In genomic region chr12:1529228-1529861, GRCh38 we compare ENCODE assay signal across 9 cellular contexts.
DNase-seq lines count a peak whose midpoint lies in the region; TF ChIP-seq lines count a peak whose summit lies in the region.
"Had no signal": no experiment of that assay in that cellular context is flagged by ENCODE, and none has a peak within 500 bp of the region (broad histone marks: within the 10 kb centered on the region; RNA-seq: fewer than 3 reads in every experiment).

No MANE protein-coding gene starts in this region.

- H3K79me2 ChIP-seq in neural progenitor cell (ENCODE audit: low read depth) = peaks cover 50% of the 10 kb centered on the region

- peak overlapping the region; percentile 83 for H3K4me2 ChIP-seq in neural progenitor cell

- DNase-seq in CD14-positive monocyte (ENCODE audit: low spot score) = no peak
- DNase-seq in effector memory CD4-positive, alpha-beta T cell = no peak
- no peak for DNase-seq in neural progenitor cell (ENCODE audit: low spot score)
- DNase-seq in activated gamma-delta T cell treated with Interleukin-2 at 50 U/mL for 16 hours = no peak
- DNase-seq in ureter (ENCODE audit: low spot score) = no peak
- DNase-seq in NCI-H774 (lab: John Stamatoyannopoulos, UW) = no peak
- DNase-seq in NCI-H2196 (lab: John Stamatoyannopoulos, UW; ENCODE audit: unreplicated experiment) = no peak
- DNase-seq: substantia nigra had no signal

- no peak overlapping the region for H3K27ac ChIP-seq in HUES64 (ENCODE audit: low read depth, low read length)
- no peak overlapping the region for H3K27ac ChIP-seq in effector memory CD4-positive, alpha-beta T cell (ENCODE audit: insufficient read depth, low read length, poor library complexity, severe bottlenecking)
- no peak overlapping the region for H3K27ac ChIP-seq in neural progenitor cell

- H3K27ac Mint-ChIP-seq in CD14-positive monocyte = no peak overlapping the region
- H3K27ac Mint-ChIP-seq in neural progenitor cell = peak overlapping the region; percentile 97

- intact Hi-C loops in CD14-positive monocyte (cut with micrococcal nuclease) = no loop called here

- H3K36me3 Mint-ChIP-seq in CD14-positive monocyte = peaks cover 7 to 10% of the 10 kb centered on the region in 2 donors
- H3K36me3 Mint-ChIP-seq in neural progenitor cell = peaks cover 4% of the 10 kb centered on the region

- H3K4me1 Mint-ChIP-seq in CD14-positive monocyte (peaks cover 31% of the 10 kb centered on the region), neural progenitor cell (peaks cover 41% of the 10 kb centered on the region)

- H3K27me3 Mint-ChIP-seq in CD14-positive monocyte (ENCODE audit: low read depth in 3 of 3) (peaks cover 82 to 93% (median 85%) of the 10 kb centered on the region in 3 donors), neural progenitor cell (ENCODE audit: insufficient read depth, low read depth) (peaks cover 24% of the 10 kb centered on the region)

- 41% methylated on average over 11 of the region's 11 CpGs for WGBS in HUES64

- H3K27me3 ChIP-seq in HUES64 (ENCODE audit: insufficient read depth, low read length) (peaks cover 82% of the 10 kb centered on the region), neural progenitor cell (peaks cover 75% of the 10 kb centered on the region)
- H3K27me3 ChIP-seq in effector memory CD4-positive, alpha-beta T cell (replicated peaks; ENCODE audit: control insufficient read depth, insufficient read depth, low read length, poor library complexity, severe bottlenecking) = peaks cover 22% of the 10 kb centered on the region

- TF ChIP-seq CTCF in CD14-positive monocyte (IDR thresholded peaks at IDR 0.05) = no peak
- no peak for TF ChIP-seq CTCF in neural progenitor cell (IDR thresholded peaks at IDR 0.05)

- H3K9me3 Mint-ChIP-seq in CD14-positive monocyte (peaks cover 0 to 19% (median 14%) of the 10 kb centered on the region in 7 donors), neural progenitor cell (no peaks in the 10 kb centered on the region)

- H3K9ac ChIP-seq in HUES64 (ENCODE audit: low read depth, low read length) = peak overlapping the region; percentile 49; the same call in 1 of the 2 replicates
- H3K9ac ChIP-seq in neural progenitor cell = peak overlapping the region; percentile 23

- H3K4me1 ChIP-seq in HUES64 (ENCODE audit: insufficient read depth, low read length) (peaks cover under 1% of the 10 kb centered on the region; the same call in 1 of the 2 replicates), neural progenitor cell (peaks cover 38% of the 10 kb centered on the region)
- H3K4me1 ChIP-seq in effector memory CD4-positive, alpha-beta T cell (ENCODE audit: control insufficient read depth, insufficient read depth, low read length, poor library complexity, severe bottlenecking) = peaks cover 35% of the 10 kb centered on the region

- H3K4me3 Mint-ChIP-seq in CD14-positive monocyte (peak overlapping the region; percentile 82 to 86), neural progenitor cell (peak overlapping the region; percentile 97)

- peak overlapping the region; percentile 41 for H2AFZ ChIP-seq in neural progenitor cell (replicated peaks)

- H3F3A ChIP-seq in neural progenitor cell (ENCODE audit: low read depth) = peaks cover 15% of the 10 kb centered on the region

- peaks cover 33% of the 10 kb centered on the region for H4K20me1 ChIP-seq in neural progenitor cell (ENCODE audit: low read depth)

- H3K36me3 ChIP-seq in HUES64 (ENCODE audit: insufficient read depth, low read length) (no peaks in the 10 kb centered on the region), neural progenitor cell (no peaks in the 10 kb centered on the region)
- no peaks in the 10 kb centered on the region for H3K36me3 ChIP-seq in effector memory CD4-positive, alpha-beta T cell (ENCODE audit: control insufficient read depth, insufficient read depth, low read length)

- H3K4me3 ChIP-seq in HUES64 (ENCODE audit: low read length) = peak overlapping the region; percentile 49
- H3K4me3 ChIP-seq in effector memory CD4-positive, alpha-beta T cell (ENCODE audit: insufficient read depth, low read depth, low read length, poor library complexity, severe bottlenecking) = peak overlapping the region; percentile 36
- H3K4me3 ChIP-seq in neural progenitor cell = peak overlapping the region; percentile 67

- H3K9me3 ChIP-seq in HUES64 (ENCODE audit: insufficient read depth, low read depth, low read length) = no peaks in the 10 kb centered on the region
- H3K9me3 ChIP-seq in effector memory CD4-positive, alpha-beta T cell (ENCODE audit: control insufficient read depth, low read length) = no peaks in the 10 kb centered on the region
- no peaks in the 10 kb centered on the region for H3K9me3 ChIP-seq in neural progenitor cell (ENCODE audit: low read depth)
